In the genomic region with DNA sequence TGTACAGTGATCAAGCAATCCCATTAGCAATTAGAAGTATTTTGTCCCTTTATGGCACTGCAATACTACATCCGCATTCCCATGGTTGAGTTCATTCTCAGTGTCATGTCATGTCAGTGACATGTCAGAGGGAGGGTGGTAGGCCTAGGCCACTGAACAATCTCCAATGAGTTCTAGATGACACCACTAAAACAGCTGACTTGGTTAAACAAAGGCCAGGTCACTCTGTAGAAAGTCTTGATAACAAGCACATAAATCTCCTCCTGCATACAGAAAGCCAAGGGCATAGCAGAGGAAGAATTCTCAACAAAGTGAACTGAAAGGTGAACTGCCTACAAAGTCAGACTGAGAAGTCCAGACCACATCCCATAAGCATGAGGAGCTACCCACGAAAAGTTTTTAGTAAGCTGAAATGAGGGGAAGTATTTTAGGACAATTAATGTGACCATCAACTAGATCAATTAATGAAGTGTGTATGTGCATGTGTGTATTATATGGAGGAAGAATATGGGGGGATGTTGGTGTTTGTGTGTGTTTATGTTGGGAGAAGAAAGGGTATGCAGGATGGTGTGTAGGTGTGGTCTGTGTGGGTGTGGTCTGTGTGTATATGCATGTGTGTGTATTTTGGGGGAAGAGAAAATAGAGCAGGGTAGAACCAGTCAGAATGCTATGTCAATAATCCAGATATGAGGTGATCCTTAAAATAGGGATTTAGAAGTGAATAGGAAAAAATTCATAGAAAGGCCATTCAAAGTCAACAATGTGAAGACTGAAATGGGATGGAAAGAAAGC, we compare ENCODE assay signal across 1 cellular context.
A peak's percentile ranks its signal among the peaks of the same experiment; 100 is the strongest.
TF ChIP-seq lines count a peak whose summit lies in the region.

No MANE protein-coding gene starts in this region.

TF ChIP-seq in HepG2, 621 proteins besides CTCF, POLR2A, EP300 and RAD21 (continued from another document):
- TF ChIP-seq, protein P1, sequence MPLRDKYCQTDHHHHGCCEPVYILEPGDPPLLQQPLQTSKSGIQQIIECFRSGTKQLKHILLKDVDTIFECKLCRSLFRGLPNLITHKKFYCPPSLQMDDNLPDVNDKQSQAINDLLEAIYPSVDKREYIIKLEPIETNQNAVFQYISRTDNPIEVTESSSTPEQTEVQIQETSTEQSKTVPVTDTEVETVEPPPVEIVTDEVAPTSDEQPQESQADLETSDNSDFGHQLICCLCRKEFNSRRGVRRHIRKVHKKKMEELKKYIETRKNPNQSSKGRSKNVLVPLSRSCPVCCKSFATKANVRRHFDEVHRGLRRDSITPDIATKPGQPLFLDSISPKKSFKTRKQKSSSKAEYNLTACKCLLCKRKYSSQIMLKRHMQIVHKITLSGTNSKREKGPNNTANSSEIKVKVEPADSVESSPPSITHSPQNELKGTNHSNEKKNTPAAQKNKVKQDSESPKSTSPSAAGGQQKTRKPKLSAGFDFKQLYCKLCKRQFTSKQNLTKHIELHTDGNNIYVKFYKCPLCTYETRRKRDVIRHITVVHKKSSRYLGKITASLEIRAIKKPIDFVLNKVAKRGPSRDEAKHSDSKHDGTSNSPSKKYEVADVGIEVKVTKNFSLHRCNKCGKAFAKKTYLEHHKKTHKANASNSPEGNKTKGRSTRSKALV (CRISPR knock-in tag; IDR thresholded peaks at IDR 0.05), result no peak
- TF ChIP-seq MAFK (conservative IDR thresholded peaks at IDR 0.05 in 1 of 2, IDR thresholded peaks at IDR 0.05 in 1 of 2; ENCODE audit: low read length in 2 of 2) (peak in 1 of 2 experiments; percentile 21; a peak in 3 of 4 replicates), FOXK2 (IDR thresholded peaks at IDR 0.05) (no peak), ATAD3A (CRISPR knock-in tag; IDR thresholded peaks at IDR 0.05) (no peak), MBD4 (IDR thresholded peaks at IDR 0.05; ENCODE audit: borderline replicate concordance, low read length) (no peak)
- TF ChIP-seq, protein P2, sequence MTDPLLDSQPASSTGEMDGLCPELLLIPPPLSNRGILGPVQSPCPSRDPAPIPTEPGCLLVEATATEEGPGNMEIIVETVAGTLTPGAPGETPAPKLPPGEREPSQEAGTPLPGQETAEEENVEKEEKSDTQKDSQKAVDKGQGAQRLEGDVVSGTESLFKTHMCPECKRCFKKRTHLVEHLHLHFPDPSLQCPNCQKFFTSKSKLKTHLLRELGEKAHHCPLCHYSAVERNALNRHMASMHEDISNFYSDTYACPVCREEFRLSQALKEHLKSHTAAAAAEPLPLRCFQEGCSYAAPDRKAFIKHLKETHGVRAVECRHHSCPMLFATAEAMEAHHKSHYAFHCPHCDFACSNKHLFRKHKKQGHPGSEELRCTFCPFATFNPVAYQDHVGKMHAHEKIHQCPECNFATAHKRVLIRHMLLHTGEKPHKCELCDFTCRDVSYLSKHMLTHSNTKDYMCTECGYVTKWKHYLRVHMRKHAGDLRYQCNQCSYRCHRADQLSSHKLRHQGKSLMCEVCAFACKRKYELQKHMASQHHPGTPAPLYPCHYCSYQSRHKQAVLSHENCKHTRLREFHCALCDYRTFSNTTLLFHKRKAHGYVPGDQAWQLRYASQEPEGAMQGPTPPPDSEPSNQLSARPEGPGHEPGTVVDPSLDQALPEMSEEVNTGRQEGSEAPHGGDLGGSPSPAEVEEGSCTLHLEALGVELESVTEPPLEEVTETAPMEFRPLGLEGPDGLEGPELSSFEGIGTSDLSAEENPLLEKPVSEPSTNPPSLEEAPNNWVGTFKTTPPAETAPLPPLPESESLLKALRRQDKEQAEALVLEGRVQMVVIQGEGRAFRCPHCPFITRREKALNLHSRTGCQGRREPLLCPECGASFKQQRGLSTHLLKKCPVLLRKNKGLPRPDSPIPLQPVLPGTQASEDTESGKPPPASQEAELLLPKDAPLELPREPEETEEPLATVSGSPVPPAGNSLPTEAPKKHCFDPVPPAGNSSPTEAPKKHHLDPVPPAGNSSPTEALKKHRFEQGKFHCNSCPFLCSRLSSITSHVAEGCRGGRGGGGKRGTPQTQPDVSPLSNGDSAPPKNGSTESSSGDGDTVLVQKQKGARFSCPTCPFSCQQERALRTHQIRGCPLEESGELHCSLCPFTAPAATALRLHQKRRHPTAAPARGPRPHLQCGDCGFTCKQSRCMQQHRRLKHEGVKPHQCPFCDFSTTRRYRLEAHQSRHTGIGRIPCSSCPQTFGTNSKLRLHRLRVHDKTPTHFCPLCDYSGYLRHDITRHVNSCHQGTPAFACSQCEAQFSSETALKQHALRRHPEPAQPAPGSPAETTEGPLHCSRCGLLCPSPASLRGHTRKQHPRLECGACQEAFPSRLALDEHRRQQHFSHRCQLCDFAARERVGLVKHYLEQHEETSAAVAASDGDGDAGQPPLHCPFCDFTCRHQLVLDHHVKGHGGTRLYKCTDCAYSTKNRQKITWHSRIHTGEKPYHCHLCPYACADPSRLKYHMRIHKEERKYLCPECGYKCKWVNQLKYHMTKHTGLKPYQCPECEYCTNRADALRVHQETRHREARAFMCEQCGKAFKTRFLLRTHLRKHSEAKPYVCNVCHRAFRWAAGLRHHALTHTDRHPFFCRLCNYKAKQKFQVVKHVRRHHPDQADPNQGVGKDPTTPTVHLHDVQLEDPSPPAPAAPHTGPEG (CRISPR knock-in tag; IDR thresholded peaks at IDR 0.05), result no peak
